8 cellular contexts compared by ENCODE assay signal in the genomic region with DNA sequence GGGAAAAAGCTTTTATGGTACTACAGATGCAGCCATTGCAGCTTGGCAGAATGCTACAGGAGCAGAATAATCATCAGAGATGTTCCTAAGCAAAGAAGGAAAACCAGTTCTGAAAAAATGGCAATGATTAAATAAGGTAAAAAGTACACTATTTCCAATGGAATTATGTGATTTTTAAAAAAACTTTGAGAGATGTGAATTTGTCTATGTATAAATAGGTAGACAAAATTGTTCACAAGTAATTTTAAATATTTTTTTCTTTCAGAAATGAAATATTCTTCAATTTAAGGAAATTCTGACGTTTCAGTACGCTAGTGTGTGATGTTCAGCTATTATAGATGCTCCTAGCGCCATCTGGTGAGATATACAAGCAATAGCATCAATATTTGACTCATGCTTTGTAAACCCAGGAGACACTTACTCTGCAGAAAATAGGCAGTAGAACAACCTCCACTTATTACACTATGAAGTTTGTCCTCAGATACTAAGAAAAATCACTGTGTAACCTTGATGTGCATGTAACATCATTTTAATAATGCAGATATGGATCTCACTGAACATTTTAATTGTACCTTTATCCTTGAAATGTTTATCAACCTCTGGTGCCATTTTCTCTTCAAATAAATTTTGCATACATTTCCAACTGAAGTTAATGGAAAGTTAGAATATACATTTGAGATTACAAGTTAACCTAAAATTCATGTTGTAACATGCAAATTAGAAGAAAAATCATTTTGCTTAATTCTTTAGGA.
DNase-seq lines count a peak whose midpoint lies in the region; ATAC-seq and TF ChIP-seq lines count a peak whose summit lies in the region.

No MANE protein-coding gene starts in this region.

- peaks cover 0 to 18% of the 10 kb centered on the region in 2 donors for H3K36me3 Mint-ChIP-seq in activated naive CD4-positive, alpha-beta T cell treated with anti-CD3 and anti-CD28 coated beads, Interleukin-2, amount 50 U/mL, for 72 hours
- peaks cover 3 to 19% (median 11%) of the 10 kb centered on the region in 3 experiments; a peak in 6 of 7 replicates for H3K36me3 Mint-ChIP-seq in H9 (ENCODE audit: insufficient read depth in 1 of 3, low read depth in 3 of 3)
- H3K36me3 Mint-ChIP-seq in naive B cell: no peaks in the 10 kb centered on the region

- H4K20me1 ChIP-seq in H9 (ENCODE audit: control insufficient read depth, insufficient read depth, insufficient read length): no peaks in the 10 kb centered on the region

- H4K5ac ChIP-seq in H9 (ENCODE audit: insufficient read length, low read depth, low read length): no peak overlapping the region

- no peak overlapping the region for H2BK20ac ChIP-seq in H9 (ENCODE audit: low read depth, low read length, poor library complexity, severe bottlenecking)

- no peak overlapping the region for H3K23ac ChIP-seq in H9 (ENCODE audit: insufficient read length, low read depth, low read length)

- no peak overlapping the region for H3K56ac ChIP-seq in H9 (ENCODE audit: insufficient read length, low read depth, low read length)

- no peak overlapping the region for H3K27ac ChIP-seq in H9 (ENCODE audit: insufficient read length, low read depth, low read length)

- H3K79me2 ChIP-seq in H9 (ENCODE audit: insufficient read depth, low read length): no peaks in the 10 kb centered on the region

- no peak overlapping the region for H3K9ac ChIP-seq in H9 (ENCODE audit: extremely low read depth, insufficient read length, low read length)

- no peak overlapping the region for H2BK120ac ChIP-seq in H9 (ENCODE audit: low read depth, low read length, poor library complexity, severe bottlenecking)

- no peaks in the 10 kb centered on the region for H3K4me1 ChIP-seq in H9 (ENCODE audit: insufficient read depth, low read length)

- no peak overlapping the region for H3K4me2 ChIP-seq in H9 (ENCODE audit: insufficient read depth, insufficient read length, low read length)

- no peak overlapping the region for H3K4ac ChIP-seq in H9 (ENCODE audit: low read depth, low read length)

- H3K4me3 Mint-ChIP-seq in H9 (no peak overlapping the region), naive B cell (no peak overlapping the region)

- no peak overlapping the region for H4K91ac ChIP-seq in H9 (ENCODE audit: insufficient read length, low read depth, low read length)

- TF ChIP-seq CTCF in H9 (conservative IDR thresholded peaks at IDR 0.05): peak; percentile 84
- TF ChIP-seq CTCF in epithelial cell of esophagus (IDR thresholded peaks at IDR 0.05; ENCODE audit: insufficient read depth, low read depth, low read length, missing control alignments): peak; percentile 72

- no CpG with 5 or more reads among the region's 3 CpGs for WGBS in H9 (ENCODE audit: extremely low coverage, insufficient read length, low lambda C conversion rate)

- no peak overlapping the region for H2BK12ac ChIP-seq in H9 (ENCODE audit: insufficient read length, low read depth, low read length)

- H4K8ac ChIP-seq in H9 (replicated peaks; ENCODE audit: insufficient read length, low read depth, low read length): no peak overlapping the region

- no peak overlapping the region for H2BK15ac ChIP-seq in H9 (ENCODE audit: low read depth, low read length)

- H3K23me2 ChIP-seq in H9 (ENCODE audit: insufficient read length, low read depth, low read length, poor library complexity, severe bottlenecking): no peaks in the 10 kb centered on the region

- H3K14ac ChIP-seq in H9 (ENCODE audit: insufficient read depth, low read length): no peak overlapping the region

- no peak overlapping the region for H3K18ac ChIP-seq in H9 (ENCODE audit: insufficient read length, low read depth, low read length)

- no peak overlapping the region for H2BK5ac ChIP-seq in H9 (ENCODE audit: insufficient read length, low read length)

- no peaks in the 10 kb centered on the region for H3K9me3 ChIP-seq in H9 (ENCODE audit: control insufficient read depth, low read depth, low read length)

- no peak overlapping the region for H3K4me3 ChIP-seq in epithelial cell of esophagus (ENCODE audit: low read length)

- H3K9me3 Mint-ChIP-seq in activated naive CD4-positive, alpha-beta T cell treated with anti-CD3 and anti-CD28 coated beads, Interleukin-2, amount 50 U/mL, for 72 hours: peaks cover 0 to 4% of the 10 kb centered on the region in 2 donors
- peaks cover 12 to 16% of the 10 kb centered on the region in 2 experiments for H3K9me3 Mint-ChIP-seq in H9
- H3K9me3 Mint-ChIP-seq in naive B cell: no peaks in the 10 kb centered on the region

- no peak for DNase-seq in activated naive CD4-positive, alpha-beta T cell treated with anti-CD3 and anti-CD28 coated beads, Interleukin-2, amount 50 U/mL, for 72 hours (ENCODE audit: low spot score in 2 of 2)
- no peak for DNase-seq in activated naive CD4-positive, alpha-beta T cell treated with Interleukin-2 at 50 U/mL for 16 hours
- no peak for DNase-seq in H9
- peak; percentile 64 for DNase-seq in M059J (ENCODE audit: low read depth)
- peak; percentile 65 for DNase-seq in RPMI8226
- peak; percentile 78 for DNase-seq in epithelial cell of esophagus (ENCODE audit: low read depth)
- peak; percentile 42 for DNase-seq in naive B cell

- no peak overlapping the region for H2AK5ac ChIP-seq in H9 (ENCODE audit: insufficient read length, low read length)

- no peak overlapping the region for H3K27ac Mint-ChIP-seq in activated naive CD4-positive, alpha-beta T cell treated with anti-CD3 and anti-CD28 coated beads, Interleukin-2, amount 50 U/mL, for 72 hours
- no peak overlapping the region for H3K27ac Mint-ChIP-seq in H9
- no peak overlapping the region for H3K27ac Mint-ChIP-seq in naive B cell

- H3K27me3 ChIP-seq in H9 (ENCODE audit: insufficient read depth, low read length): no peaks in the 10 kb centered on the region

- H3K27me3 Mint-ChIP-seq in H9 (ENCODE audit: low read depth) (no peaks in the 10 kb centered on the region; the same call in 1 of the 2 replicates), naive B cell (peaks cover 0 to 3% (median 2%) of the 10 kb centered on the region in 3 donors)

- ATAC-seq in activated naive CD4-positive, alpha-beta T cell treated with anti-CD3 and anti-CD28 coated beads, Interleukin-2, amount 50 U/mL, for 72 hours: peak; percentile 43 to 50
- ATAC-seq in naive B cell (ENCODE audit: low read depth in 2 of 2) (peak; percentile 77 to 87), HG03521 (IDR thresholded peaks at IDR 0.05; ENCODE audit: unreplicated experiment) (no peak)

- no peak overlapping the region for H3T11ph ChIP-seq in H9 (ENCODE audit: low read length)

- H3K79me1 ChIP-seq in H9 (ENCODE audit: insufficient read depth, low read depth, low read length, poor library complexity, severe bottlenecking): no peaks in the 10 kb centered on the region

- H3K4me1 Mint-ChIP-seq in H9 (peaks cover 0 to 2% of the 10 kb centered on the region in 2 experiments; a peak in 1 of 4 replicates), naive B cell (peaks cover 0 to 4% (median 0%) of the 10 kb centered on the region in 3 donors)

- peak overlapping the region; percentile 96 for H2AFZ ChIP-seq in H9 (ENCODE audit: low read length)

Comparison
In these comparisons a context has a peak if more than half of its experiments do, and no peak if none do; other contexts are left out.
1. DNase-seq: peak in M059J (single experiment), RPMI8226 (single experiment), epithelial cell of esophagus (single experiment) and naive B cell (single experiment); none in activated naive CD4-positive, alpha-beta T cell treated with anti-CD3 and anti-CD28 coated beads, Interleukin-2, amount 50 U/mL, for 72 hours (0 of 2), activated naive CD4-positive, alpha-beta T cell treated with Interleukin-2 at 50 U/mL for 16 hours (single experiment) and H9 (single experiment).